1 cellular context compared by ENCODE assay signal in genomic region chr1:8376358-8376840, GRCh38.
TF ChIP-seq lines count a peak whose summit lies in the region.

No MANE protein-coding gene starts in this region.

TF ChIP-seq in IMR-90, 13 proteins besides CTCF, POLR2A, EP300 and RAD21:
- TF ChIP-seq BHLHE40 (IDR thresholded peaks at IDR 0.05; ENCODE audit: low read depth, low read length) (no peak), ELK1 (IDR thresholded peaks at IDR 0.05; ENCODE audit: borderline replicate concordance, low read depth, low read length) (no peak), SMC3 (IDR thresholded peaks at IDR 0.05; ENCODE audit: low read depth, low read length) (no peak), RFX5 (IDR thresholded peaks at IDR 0.05; ENCODE audit: low read depth, low read length) (no peak), CHD1 (IDR thresholded peaks at IDR 0.05; ENCODE audit: low read depth, low read length) (no peak), MXI1 (IDR thresholded peaks at IDR 0.05; ENCODE audit: borderline replicate concordance, low read depth, low read length) (no peak), MAFK (IDR thresholded peaks at IDR 0.05; ENCODE audit: low read depth, low read length) (no peak), RCOR1 (IDR thresholded peaks at IDR 0.05; ENCODE audit: insufficient replicate concordance, low read length) (no peak), CEBPB (IDR thresholded peaks at IDR 0.05; ENCODE audit: low read depth, low read length) (no peak)
TF ChIP-seq in IMR-90: peak in this region for 0.
